12 cellular contexts compared by ENCODE assay signal in genomic region chr9:110340306-110340705, GRCh38. TPM values are rescaled to one million over a fixed set of nuclear protein-coding genes. Genes with fewer than 3 reads are reported as not detected.
DNase-seq lines count a peak whose midpoint lies in the region; ATAC-seq and TF ChIP-seq lines count a peak whose summit lies in the region.
"Had no signal": no experiment of that assay in that cellular context is flagged by ENCODE, and none has a peak within 500 bp of the region (broad histone marks: within the 10 kb centered on the region; RNA-seq: fewer than 3 reads in every experiment).

No MANE protein-coding gene starts in this region.

- CTCF ChIA-PET in PC-3 (lab: Charles Lee) = no interaction called here

- no peak for DNase-seq in GM13976 (ENCODE audit: low spot score)
- peak; percentile 37 for DNase-seq in PC-3
- DNase-seq in fibroblast of lung (ENCODE audit: low read depth in 2 of 2) = peak; percentile 18 to 20
- DNase-seq in GDM1 (lab: John Stamatoyannopoulos, UW) = no peak
- no peak for DNase-seq in Ammon's horn (ENCODE audit: low spot score)
- no peak for DNase-seq in omental fat pad (ENCODE audit: low spot score)
- DNase-seq: activated naive CD4-positive, alpha-beta T cell treated with Interleukin-2 at 50 U/mL for 16 hours; CD4-positive, alpha-beta T cell; naive B cell; NCI-H146 had no signal

- no peaks in the 10 kb centered on the region for H4K20me1 ChIP-seq in PC-3 (ENCODE audit: low read length)
- no peaks in the 10 kb centered on the region for H4K20me1 ChIP-seq in fibroblast of lung (ENCODE audit: control insufficient read depth, extremely low read depth, insufficient read depth, low read length)

- peak; percentile 48; the same call in 1 of the 2 replicates for ATAC-seq in PC-3
- no peak for ATAC-seq in GM21825 (IDR thresholded peaks at IDR 0.05; ENCODE audit: unreplicated experiment)
- no peak for ATAC-seq in omental fat pad (ENCODE audit: low FRiP score)

- H3K9ac ChIP-seq in PC-3 (ENCODE audit: low read length) (no peak overlapping the region), fibroblast of lung (ENCODE audit: insufficient read depth, low read length) (no peak overlapping the region)

- no peaks in the 10 kb centered on the region for H3K4me1 ChIP-seq in PC-3 (ENCODE audit: insufficient read depth, low read length)
- H3K4me1 ChIP-seq in fibroblast of lung (ENCODE audit: control insufficient read depth, extremely low read depth, insufficient read depth, low read length) = peaks cover 6% of the 10 kb centered on the region

- H3K79me2 ChIP-seq in PC-3 (ENCODE audit: low read length) = no peaks in the 10 kb centered on the region
- no peaks in the 10 kb centered on the region for H3K79me2 ChIP-seq in fibroblast of lung (ENCODE audit: control insufficient read depth, insufficient read depth, low read length)

- H3K4me3 ChIP-seq in PC-3 (ENCODE audit: low read length) (no peak overlapping the region), fibroblast of lung (replicated peaks in 1 of 4; ENCODE audit: control extremely low read depth in 1 of 4, insufficient read depth in 1 of 4, low read depth in 3 of 4, low read length in 4 of 4) (no peak overlapping the region)

- H3K9me2 ChIP-seq in PC-3 (replicated peaks; ENCODE audit: low read length) = no peaks in the 10 kb centered on the region

- H3K27ac ChIP-seq in 22Rv1 (no peak overlapping the region), PC-3 (ENCODE audit: low read length) (no peak overlapping the region), fibroblast of lung (ENCODE audit: insufficient read depth, low read length) (no peak overlapping the region)

- H3K27me3 ChIP-seq in PC-3 (ENCODE audit: low read length) = no peaks in the 10 kb centered on the region
- H3K27me3 ChIP-seq in fibroblast of lung (ENCODE audit: control insufficient read depth, insufficient read depth, low read length) = no peaks in the 10 kb centered on the region

- H3F3A ChIP-seq in PC-3 (ENCODE audit: low read length, unreplicated experiment) = no peaks in the 10 kb centered on the region

- H3K9me3 ChIP-seq in PC-3 (ENCODE audit: low read length) (no peaks in the 10 kb centered on the region), fibroblast of lung (ENCODE audit: control insufficient read depth, insufficient read depth, low read depth, low read length) (no peaks in the 10 kb centered on the region)

- H3K36me3 ChIP-seq in PC-3 (ENCODE audit: low read depth, low read length) (no peaks in the 10 kb centered on the region), fibroblast of lung (ENCODE audit: control insufficient read depth, insufficient read depth, low read length) (no peaks in the 10 kb centered on the region)

- BruUV-seq in PC-3 (replicated peaks; lab: Mats Ljungman, UMichigan) = no TSS peak

- H2AFZ ChIP-seq in PC-3 (ENCODE audit: low read length) = no peak overlapping the region
- no peak overlapping the region for H2AFZ ChIP-seq in fibroblast of lung (ENCODE audit: low read length)

- POLR2A ChIA-PET in PC-3 (lab: Charles Lee; ENCODE audit: unreplicated experiment) = no interaction called here

- intact Hi-C loops in PC-3 (cut with micrococcal nuclease) = loop anchor here (2.0 to 5.0 kb wide), 2 partner anchors 87 to 282 kb away; no protein-coding TSS in a partner anchor

- no peak overlapping the region for H3K4me2 ChIP-seq in PC-3 (ENCODE audit: low read length)
- no peak overlapping the region for H3K4me2 ChIP-seq in fibroblast of lung (ENCODE audit: extremely low read depth, insufficient read depth, low read length)

- TF ChIP-seq CTCF in 22Rv1 (IDR thresholded peaks at IDR 0.05) (peak; percentile 38), GM13976 (IDR thresholded peaks at IDR 0.05; ENCODE audit: borderline replicate concordance, control extremely low read depth, extremely low read depth, insufficient read depth, missing control alignments) (peak; percentile 32), PC-3 (conservative IDR thresholded peaks at IDR 0.05; ENCODE audit: low read depth, low read length) (peak; percentile 69), fibroblast of lung (conservative IDR thresholded peaks at IDR 0.05 in 1 of 2, IDR thresholded peaks at IDR 0.05 in 1 of 2; ENCODE audit: low read depth in 1 of 2, low read length in 2 of 2) (peak; percentile 41 to 48), omental fat pad (IDR thresholded peaks at IDR 0.05) (no peak)

- in situ Hi-C loops in GM13976 (cut with MboI; ENCODE audit: low sequenced_read_pairs, unreplicated experiment) = no loop called here

RNA-seq across cellular contexts. Expression of gene TXNDC8, which starts 2.6 kb away (rescaled TPM):
- total RNA-seq in PC-3 (2014; rRNA removed) (not detected in 2 replicates), fibroblast of lung (not detected in 2 replicates), omental fat pad (not detected)
- polyA plus RNA-seq in fibroblast of lung = not detected in 2 replicates
- not detected in 2 replicates for polyA plus RNA-seq in fibroblast of lung (2012)
- polyA minus RNA-seq in fibroblast of lung (ENCODE audit: low replicate concordance) = not detected in 2 replicates
- total RNA-seq: CD4-positive, alpha-beta T cell had no signal

Comparison
In these comparisons a context has a peak if more than half of its experiments do, and no peak if none do; other contexts are left out.
1. CTCF ChIP-seq: peak in 22Rv1 (single experiment), GM13976 (single experiment), PC-3 (single experiment) and fibroblast of lung (2 of 2); none in omental fat pad (0 of 3).
2. DNase-seq: peak in PC-3 (single experiment) and fibroblast of lung (2 of 2); none in GM13976 (single experiment), GDM1 (single experiment), Ammon's horn (single experiment) and omental fat pad (single experiment).